11 cellular contexts compared by ENCODE assay signal in genomic region chr2:220422676-220423075, GRCh38.
"Had no signal": no experiment of that assay in that cellular context is flagged by ENCODE, and none has a peak within 500 bp of the region (broad histone marks: within the 10 kb centered on the region; RNA-seq: fewer than 3 reads in every experiment).

No MANE protein-coding gene starts in this region.

- ATAC-seq: GM23338, HCT116 had no signal

- H3K9ac ChIP-seq: GM23248 had no signal

- H3K4me2 ChIP-seq: GM23338 had no signal

- H3K9me3 ChIP-seq: HAP-1 had no signal

- H2AFZ ChIP-seq: GM23248, GM23338 had no signal

- H3K9me3 Mint-ChIP-seq: HFFc6 had no signal

- DNase-seq: GM23248, GOT3, H7, H9, HCEC 1CT, HFFc6 had no signal

- H3K36me3 ChIP-seq: HAP-1 had no signal

- H3K4me3 ChIP-seq: GM23248, GM23338, HAP-1 had no signal

- H3K27ac Mint-ChIP-seq: GM23338, H9, HFFc6 had no signal

- FAIRE-seq: H1, H54 had no signal

- H3K4me1 ChIP-seq: HAP-1 had no signal

- H3K4me3 Mint-ChIP-seq: GM23338, H9, HFFc6 had no signal

- H3K27ac ChIP-seq: GM23248 had no signal
